13 cellular contexts compared by ENCODE assay signal in the genomic region with DNA sequence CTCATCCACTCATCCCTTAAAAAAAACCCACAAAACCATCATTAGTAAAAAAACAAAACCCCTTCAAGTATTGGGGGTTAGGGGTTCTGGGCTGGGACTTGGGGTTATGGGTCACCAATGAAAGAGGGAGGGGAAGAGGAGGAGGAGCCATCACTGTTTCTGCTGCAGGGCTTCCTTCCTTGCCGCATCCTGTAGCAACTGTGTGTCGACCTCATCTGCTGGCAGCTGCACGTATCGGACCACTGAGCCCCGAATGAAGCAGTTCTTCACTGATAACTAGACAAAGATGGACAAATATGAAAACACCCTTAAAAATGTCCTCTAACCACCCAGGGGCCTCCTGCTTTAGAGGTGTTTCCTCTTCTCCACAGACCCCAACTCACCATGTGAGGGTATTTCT. TPM values are rescaled to one million over a fixed set of nuclear protein-coding genes. Genes with fewer than 3 reads are reported as not detected.
A peak's percentile ranks its signal among the peaks of the same experiment; 100 is the strongest.
DNase-seq lines count a peak whose midpoint lies in the region; ATAC-seq, FAIRE-seq and TF ChIP-seq lines count a peak whose summit lies in the region.
"Had no signal": no experiment of that assay in that cellular context is flagged by ENCODE, and none has a peak within 500 bp of the region (broad histone marks: within the 10 kb centered on the region; RNA-seq: fewer than 3 reads in every experiment).

No MANE protein-coding gene starts in this region.

- H3K36me3 ChIP-seq in keratinocyte (ENCODE audit: control insufficient read depth in 2 of 2, extremely low read depth in 1 of 2, insufficient read depth in 2 of 2, low read length in 2 of 2): peaks cover 0 to 9% of the 10 kb centered on the region in 2 experiments
- no peaks in the 10 kb centered on the region for H3K36me3 ChIP-seq in thyroid gland

- no peak for TF ChIP-seq POLR2A in thyroid gland (IDR thresholded peaks at IDR 0.05)

- H3K4me2 ChIP-seq in keratinocyte (ENCODE audit: control insufficient read depth, extremely low read depth, insufficient read depth, low read depth, low read length): peak overlapping the region; percentile 2

- no peak overlapping the region for H3K9ac ChIP-seq in keratinocyte (ENCODE audit: control insufficient read depth, extremely low read depth, insufficient read depth, low read length)
- H3K9ac ChIP-seq: GM23248 had no signal

- no peak overlapping the region for H2AFZ ChIP-seq in keratinocyte (ENCODE audit: control insufficient read depth, low read length)
- H2AFZ ChIP-seq: GM23248 had no signal

- H3K36me3 Mint-ChIP-seq in activated CD8-positive, alpha-beta T cell treated with anti-CD3 and anti-CD28 coated beads for 36 hours (ENCODE audit: low read depth): peaks cover 33% of the 10 kb centered on the region

- intact Hi-C loops in right cardiac atrium (cut with DNase I) (no loop called here), left cardiac atrium (cut with DNase I) (loop anchor here in 1 of 2 donors (10.0 kb wide), 1 partner anchor 63 kb away; a partner anchor contains a TSS), thyroid gland (cut with DNase I) (no loop called here)
- intact Hi-C loops in activated CD8-positive, alpha-beta T cell treated with anti-CD3 and anti-CD28 coated beads for 36 hours (cut with micrococcal nuclease): no loop called here

- H3K9me3 ChIP-seq in right cardiac atrium (ENCODE audit: control insufficient read depth, low read length) (no peaks in the 10 kb centered on the region), keratinocyte (ENCODE audit: control insufficient read depth, low read depth, low read length) (no peaks in the 10 kb centered on the region), thyroid gland (no peaks in the 10 kb centered on the region)

- H3K9me3 Mint-ChIP-seq in activated CD8-positive, alpha-beta T cell treated with anti-CD3 and anti-CD28 coated beads for 36 hours: no peaks in the 10 kb centered on the region

- H3K27ac ChIP-seq in right cardiac atrium (ENCODE audit: low read length): no peak overlapping the region
- no peak overlapping the region for H3K27ac ChIP-seq in keratinocyte (ENCODE audit: control insufficient read depth, insufficient read depth, low read length)
- peak overlapping the region in 2 of 3 donors; percentile 10 to 91 for H3K27ac ChIP-seq in thyroid gland
- H3K27ac ChIP-seq: brain microvascular endothelial cell, GM23248 had no signal

- H3K4me1 Mint-ChIP-seq in activated CD8-positive, alpha-beta T cell treated with anti-CD3 and anti-CD28 coated beads for 36 hours (ENCODE audit: low read depth): peaks cover 32% of the 10 kb centered on the region

- no peaks in the 10 kb centered on the region for H4K20me1 ChIP-seq in keratinocyte (ENCODE audit: control insufficient read depth, extremely low read depth, insufficient read depth, low read length)

- WGBS in right cardiac atrium: 43% methylated on average over 5 of the region's 5 CpGs
- 71 to 77% methylated on average over 5 of the region's 5 CpGs for WGBS in thyroid gland, 2 donors

- peak in 2 of 3 donors; percentile 7 to 41 for DNase-seq in right cardiac atrium
- no peak for DNase-seq in left cardiac atrium
- DNase-seq in activated CD8-positive, alpha-beta T cell treated with anti-CD3 and anti-CD28 coated beads for 36 hours: peak; percentile 64
- no peak for DNase-seq in keratinocyte (ENCODE audit: low read depth, low spot score)
- DNase-seq in thyroid gland: no peak
- DNase-seq in T1000 (lab: John Stamatoyannopoulos, UW): no peak
- no peak for DNase-seq in NOMO-1 treated with dmso at 0.1 percent for 144 hours (lab: John Stamatoyannopoulos, UW; ENCODE audit: unreplicated experiment)
- DNase-seq: brain microvascular endothelial cell, erythroblast, GM23248, NCI-H2081 had no signal

- dilution Hi-C loops in keratinocyte (cut with MboI; ENCODE audit: extremely low pct_ligation_motif_present, low sequenced_read_pairs): no loop called here

- no peaks in the 10 kb centered on the region for H3K9me1 ChIP-seq in keratinocyte (ENCODE audit: control insufficient read depth, extremely low read depth, insufficient read depth, low read length)

- no peak for ATAC-seq in right cardiac atrium
- no peak for ATAC-seq in left cardiac atrium
- ATAC-seq in activated CD8-positive, alpha-beta T cell treated with anti-CD3 and anti-CD28 coated beads for 36 hours: peak; percentile 21
- ATAC-seq in GM21390 (IDR thresholded peaks at IDR 0.05; ENCODE audit: unreplicated experiment): no peak

- H3K27me3 Mint-ChIP-seq in activated CD8-positive, alpha-beta T cell treated with anti-CD3 and anti-CD28 coated beads for 36 hours: no peaks in the 10 kb centered on the region

- H3K27me3 ChIP-seq in right cardiac atrium (ENCODE audit: control insufficient read depth, insufficient read depth) (no peaks in the 10 kb centered on the region), keratinocyte (ENCODE audit: control insufficient read depth, extremely low read depth, insufficient read depth, low read length) (no peaks in the 10 kb centered on the region), thyroid gland (no peaks in the 10 kb centered on the region)
- H3K27me3 ChIP-seq: brain microvascular endothelial cell had no signal

- POLR2A ChIA-PET in activated CD8-positive, alpha-beta T cell treated with anti-CD3 and anti-CD28 coated beads for 36 hours (lab: Charles Lee): interaction anchor here (1.4 to 3.7 kb wide), 2 partner anchors 60 to 93 kb away, joined by 4 to 24 read pairs; a partner anchor contains a TSS

- H3K4me1 ChIP-seq in right cardiac atrium (ENCODE audit: control insufficient read depth, insufficient read depth, low read length): no peaks in the 10 kb centered on the region
- peaks cover 26% of the 10 kb centered on the region for H3K4me1 ChIP-seq in keratinocyte (ENCODE audit: control insufficient read depth, extremely low read depth, insufficient read depth, low read length)
- H3K4me1 ChIP-seq in thyroid gland: peaks cover 11 to 14% of the 10 kb centered on the region in 2 donors

- H3K4me3 Mint-ChIP-seq in activated CD8-positive, alpha-beta T cell treated with anti-CD3 and anti-CD28 coated beads for 36 hours: no peak overlapping the region

- no peak for TF ChIP-seq CTCF in activated CD8-positive, alpha-beta T cell treated with anti-CD3 and anti-CD28 coated beads for 36 hours (IDR thresholded peaks at IDR 0.05)
- no peak for TF ChIP-seq CTCF in keratinocyte (optimal IDR thresholded peaks at IDR 0.05 in 1 of 3, IDR thresholded peaks at IDR 0.05 in 1 of 3, conservative IDR thresholded peaks at IDR 0.05 in 1 of 3; ENCODE audit: extremely low read depth in 1 of 3, insufficient read depth in 2 of 3, low read length in 3 of 3)
- no peak for TF ChIP-seq CTCF in thyroid gland (IDR thresholded peaks at IDR 0.05)

- peaks cover 25% of the 10 kb centered on the region for H3K79me2 ChIP-seq in keratinocyte (ENCODE audit: control insufficient read depth, insufficient read depth, low read length)

- H3K27ac Mint-ChIP-seq in activated CD8-positive, alpha-beta T cell treated with anti-CD3 and anti-CD28 coated beads for 36 hours: peak overlapping the region; percentile 81

- CTCF ChIA-PET in activated CD8-positive, alpha-beta T cell treated with anti-CD3 and anti-CD28 coated beads for 36 hours (lab: Charles Lee): interaction anchor here (2.0 to 3.1 kb wide), 3 partner anchors 9 to 60 kb away, joined by 5 to 28 read pairs (median 9); a partner anchor contains a TSS

- no peak for FAIRE-seq in keratinocyte (lab: Jason Lieb, UNC)
- FAIRE-seq: RCC 7860 had no signal

- H3K4me3 ChIP-seq in right cardiac atrium (ENCODE audit: low read length): no peak overlapping the region
- no peak overlapping the region for H3K4me3 ChIP-seq in keratinocyte (ENCODE audit: control insufficient read depth in 2 of 3, extremely low read depth in 1 of 3, insufficient read depth in 2 of 3, low read depth in 1 of 3, low read length in 3 of 3)
- H3K4me3 ChIP-seq in thyroid gland (replicated peaks in 1 of 3): no peak overlapping the region
- H3K4me3 ChIP-seq: GM23248 had no signal

RNA-seq across cellular contexts. Expression of a gene that starts 2.1 kb away (rescaled TPM):
- total RNA-seq in right cardiac atrium: 10 to 100 TPM; 21.7 to 30.6 (median 26.9) TPM
- polyA plus RNA-seq in right cardiac atrium: 14.8 TPM
- 10 to 100 TPM; 24.8 to 39.3 TPM for total RNA-seq in left cardiac atrium
- 100 to 1,000 TPM; 150 to 153 TPM for total RNA-seq in activated CD8-positive, alpha-beta T cell treated with anti-CD3 and anti-CD28 coated beads for 36 hours
- polyA plus RNA-seq in keratinocyte: 17.2 to 57.2 TPM (median 26.3 TPM) in 3 replicates
- polyA plus RNA-seq in keratinocyte (2011; ENCODE audit: low read depth): 44.1 TPM
- polyA plus RNA-seq in keratinocyte (2011; cell fraction: cytosol; rRNA removed): 27.8 and 40.9 TPM in 2 replicates
- polyA plus RNA-seq in keratinocyte (2011; cell fraction: nucleus; rRNA removed): 85.5 and 95.4 TPM in 2 replicates
- 61.7 and 103 TPM in 2 replicates for polyA plus RNA-seq in keratinocyte (2012; ENCODE audit: low replicate concordance)
- polyA minus RNA-seq in keratinocyte: 55.0 to 361 TPM (median 75.6 TPM) in 3 replicates
- polyA minus RNA-seq in keratinocyte (2011; cell fraction: cytosol; rRNA and poly(A)+ RNA removed): 101 TPM
- 84.8 and 88.7 TPM in 2 replicates for polyA minus RNA-seq in keratinocyte (2011; cell fraction: nucleus; rRNA and poly(A)+ RNA removed)
- 100 to 1,000 TPM in 1 of 4 donors, 10 to 100 TPM in 3; 33.8 to 120 (median 39.9) TPM for total RNA-seq in thyroid gland

RNA-seq across cellular contexts. Expression of a gene that starts 9.2 kb away (rescaled TPM):
- 10 to 100 TPM; 22.8 to 27.3 (median 23.8) TPM for total RNA-seq in right cardiac atrium
- polyA plus RNA-seq in right cardiac atrium: 27.0 TPM
- total RNA-seq in left cardiac atrium: 10 to 100 TPM; 24.3 to 29.4 TPM
- 100 to 1,000 TPM; 117 to 120 TPM for total RNA-seq in activated CD8-positive, alpha-beta T cell treated with anti-CD3 and anti-CD28 coated beads for 36 hours
- 34.4 to 84.1 TPM (median 46.5 TPM) in 3 replicates for polyA plus RNA-seq in keratinocyte
- polyA plus RNA-seq in keratinocyte (2011; ENCODE audit: low read depth): 18.7 TPM
- 65.3 and 72.5 TPM in 2 replicates for polyA plus RNA-seq in keratinocyte (2011; cell fraction: cytosol; rRNA removed)
- 14.3 and 16.3 TPM in 2 replicates for polyA plus RNA-seq in keratinocyte (2011; cell fraction: nucleus; rRNA removed)
- polyA plus RNA-seq in keratinocyte (2012; ENCODE audit: low replicate concordance): 44.6 and 69.2 TPM in 2 replicates
- polyA minus RNA-seq in keratinocyte: 33.6 to 70.1 TPM (median 49.5 TPM) in 3 replicates
- 27.6 TPM for polyA minus RNA-seq in keratinocyte (2011; cell fraction: cytosol; rRNA and poly(A)+ RNA removed)
- polyA minus RNA-seq in keratinocyte (2011; cell fraction: nucleus; rRNA and poly(A)+ RNA removed): 4.2 and 6.5 TPM in 2 replicates
- 10 to 100 TPM; 29.2 to 48.4 (median 36.5) TPM for total RNA-seq in thyroid gland

RNA-seq across cellular contexts. Expression of a gene that starts 17.5 kb away (rescaled TPM):
- total RNA-seq in right cardiac atrium (1 to 10 TPM; 1.6 to 2.8 (median 2.2) TPM), left cardiac atrium (1 to 10 TPM; 1.1 to 2.6 TPM), thyroid gland (1 to 10 TPM; 3.5 to 4.1 (median 3.9) TPM)
- polyA plus RNA-seq in right cardiac atrium (2.0 TPM), keratinocyte (0.31 to 0.60 TPM (median 0.54 TPM) in 3 replicates)
- 1 to 10 TPM; 1.7 to 2.0 TPM for total RNA-seq in activated CD8-positive, alpha-beta T cell treated with anti-CD3 and anti-CD28 coated beads for 36 hours
- 1.1 TPM for polyA plus RNA-seq in keratinocyte (2011; ENCODE audit: low read depth)
- 0.30 and 0.49 TPM in 2 replicates for polyA plus RNA-seq in keratinocyte (2011; cell fraction: cytosol; rRNA removed)
- 0.61 and 0.88 TPM in 2 replicates for polyA plus RNA-seq in keratinocyte (2011; cell fraction: nucleus; rRNA removed)
- 0.47 and 0.97 TPM in 2 replicates for polyA plus RNA-seq in keratinocyte (2012; ENCODE audit: low replicate concordance)
- 0.35 to 0.82 TPM (median 0.73 TPM) in 3 replicates for polyA minus RNA-seq in keratinocyte
- not detected for polyA minus RNA-seq in keratinocyte (2011; cell fraction: cytosol; rRNA and poly(A)+ RNA removed)
- polyA minus RNA-seq in keratinocyte (2011; cell fraction: nucleus; rRNA and poly(A)+ RNA removed): 1.2 TPM in 1 of 2 replicates, not detected in the other

RNA-seq across cellular contexts. Expression of a gene that starts 17.7 kb away (rescaled TPM):
- total RNA-seq in right cardiac atrium: 100 to 1,000 TPM; 167 to 328 (median 273) TPM
- 321 TPM for polyA plus RNA-seq in right cardiac atrium
- 100 to 1,000 TPM; 197 to 288 TPM for total RNA-seq in left cardiac atrium
- 10 to 100 TPM; 36.6 to 37.8 TPM for total RNA-seq in activated CD8-positive, alpha-beta T cell treated with anti-CD3 and anti-CD28 coated beads for 36 hours
- polyA plus RNA-seq in keratinocyte: 95.5 to 142 TPM (median 110 TPM) in 3 replicates
- 543 TPM for polyA plus RNA-seq in keratinocyte (2011; ENCODE audit: low read depth)
- polyA plus RNA-seq in keratinocyte (2011; cell fraction: cytosol; rRNA removed): 58.1 and 98.7 TPM in 2 replicates
- 269 and 283 TPM in 2 replicates for polyA plus RNA-seq in keratinocyte (2011; cell fraction: nucleus; rRNA removed)
- polyA plus RNA-seq in keratinocyte (2012; ENCODE audit: low replicate concordance): 215 and 387 TPM in 2 replicates
- polyA minus RNA-seq in keratinocyte: 56.7 to 205 TPM (median 64.7 TPM) in 3 replicates
- polyA minus RNA-seq in keratinocyte (2011; cell fraction: cytosol; rRNA and poly(A)+ RNA removed): 139 TPM
- 212 and 216 TPM in 2 replicates for polyA minus RNA-seq in keratinocyte (2011; cell fraction: nucleus; rRNA and poly(A)+ RNA removed)
- total RNA-seq in thyroid gland: 100 to 1,000 TPM; 148 to 320 (median 190) TPM

RNA-seq across cellular contexts. Expression of a gene that starts 20.5 kb away (rescaled TPM):
- 10 to 100 TPM in 1 of 4 donors, 1 to 10 TPM in 3; 3.4 to 12.8 (median 8.2) TPM for total RNA-seq in right cardiac atrium
- 3.2 TPM for polyA plus RNA-seq in right cardiac atrium
- total RNA-seq in left cardiac atrium: 1 to 10 TPM; 4.8 to 6.2 TPM
- 1 to 10 TPM; 1.6 TPM for total RNA-seq in activated CD8-positive, alpha-beta T cell treated with anti-CD3 and anti-CD28 coated beads for 36 hours
- 0.32 to 0.47 TPM (median 0.33 TPM) in 3 replicates for polyA plus RNA-seq in keratinocyte
- 0.12 TPM for polyA plus RNA-seq in keratinocyte (2011; ENCODE audit: low read depth)
- 0.28 and 0.31 TPM in 2 replicates for polyA plus RNA-seq in keratinocyte (2011; cell fraction: cytosol; rRNA removed)
- polyA plus RNA-seq in keratinocyte (2011; cell fraction: nucleus; rRNA removed): 1.6 and 1.8 TPM in 2 replicates
- polyA plus RNA-seq in keratinocyte (2012; ENCODE audit: low replicate concordance): 0.68 and 0.72 TPM in 2 replicates
- 0.16 to 2.3 TPM (median 1.3 TPM) in 3 replicates for polyA minus RNA-seq in keratinocyte
- polyA minus RNA-seq in keratinocyte (2011; cell fraction: cytosol; rRNA and poly(A)+ RNA removed): 0.96 TPM
- 0.93 and 0.95 TPM in 2 replicates for polyA minus RNA-seq in keratinocyte (2011; cell fraction: nucleus; rRNA and poly(A)+ RNA removed)
- total RNA-seq in thyroid gland: 1 to 10 TPM; 1.2 to 8.9 (median 5.4) TPM

Comparison
In these comparisons a context has a peak if more than half of its experiments do, and no peak if none do; other contexts are left out.
1. DNase-seq: peak in right cardiac atrium (2 of 3) and activated CD8-positive, alpha-beta T cell treated with anti-CD3 and anti-CD28 coated beads for 36 hours (single experiment); none in left cardiac atrium (single experiment), keratinocyte (single experiment), thyroid gland (0 of 2), T1000 (single experiment) and NOMO-1 treated with dmso at 0.1 percent for 144 hours (single experiment).
2. H3K27ac ChIP-seq: peak in thyroid gland (2 of 3); none in right cardiac atrium (single experiment) and keratinocyte (single experiment).